In the genomic region with DNA sequence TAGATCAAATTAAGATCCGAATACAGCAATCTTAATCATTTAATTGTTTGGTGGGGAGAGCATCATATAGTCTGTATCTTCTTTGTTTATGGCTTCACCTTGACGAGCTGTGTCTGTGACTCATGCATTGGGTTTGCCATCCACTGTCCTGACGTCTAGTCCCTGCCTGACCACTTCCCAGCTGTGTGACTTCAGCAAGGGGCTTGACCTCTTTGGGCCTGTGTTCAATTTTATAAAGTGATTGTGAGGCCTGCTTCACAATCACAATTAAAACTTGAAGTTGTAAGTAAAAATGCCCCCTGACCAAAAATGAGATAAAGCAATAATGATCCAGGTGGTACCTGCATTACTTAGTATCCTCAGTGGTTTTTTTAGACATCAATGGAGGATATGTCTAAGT, we compare ENCODE assay signal across 31 cellular contexts.
"Had no signal": no experiment of that assay in that cellular context is flagged by ENCODE, and none has a peak within 500 bp of the region (broad histone marks: within the 10 kb centered on the region; RNA-seq: fewer than 3 reads in every experiment).

No MANE protein-coding gene starts in this region.

- FAIRE-seq: astrocyte, TTC549 had no signal

- H3K27ac ChIP-seq: brain microvascular endothelial cell, coronary artery, dorsolateral prefrontal cortex, left lung, lower lobe of right lung, skin epidermis, upper lobe of left lung, VCaP had no signal

- H3K27me3 ChIP-seq: brain microvascular endothelial cell, heart left ventricle, left lung, upper lobe of left lung had no signal

- H3K4me3 ChIP-seq: coronary artery, dorsolateral prefrontal cortex, heart left ventricle, left lung, lower lobe of right lung, mucosa of descending colon, skin epidermis, upper lobe of left lung had no signal

- ATAC-seq: heart left ventricle; left lung; lower lobe of right lung; mucosa of descending colon; right cardiac atrium; stimulated activated naive CD8-positive, alpha-beta T cell treated with anti-CD3 and anti-CD28 coated beads, Interleukin-15, Interleukin-2, amounts not matched to agents 100 U/mL and 50 U/mL, for 24 hours had no signal

- H3K36me3 ChIP-seq: brain microvascular endothelial cell, heart left ventricle, left lung, lower lobe of right lung, upper lobe of left lung had no signal

- H3K9me3 ChIP-seq: heart left ventricle, left lung, lower lobe of right lung, mucosa of descending colon, upper lobe of left lung had no signal

- H3K27me3 Mint-ChIP-seq: activated CD4-positive, alpha-beta memory T cell treated with anti-CD3 and anti-CD28 coated beads for 36 hours; activated naive CD4-positive, alpha-beta T cell treated with anti-CD3 and anti-CD28 coated beads, Interleukin-2, amount 10 ng/mL, durations not matched to agents 7 days and 5 days; activated naive CD8-positive, alpha-beta T cell treated with anti-CD3 and anti-CD28 coated beads, Interleukin-2, amount 10 ng/mL, durations not matched to agents 7 days and 5 days had no signal

- H3K9me3 Mint-ChIP-seq: activated CD4-positive, alpha-beta memory T cell treated with anti-CD3 and anti-CD28 coated beads for 36 hours; activated naive CD4-positive, alpha-beta T cell treated with anti-CD3 and anti-CD28 coated beads, Interleukin-2, amount 10 ng/mL, durations not matched to agents 7 days and 5 days; T-helper 1 cell treated with Interleukin-12 subunit alpha and Interleukin-12 subunit beta and Interleukin-4 antibody, amounts not matched to agents 30 μg/mL and 1 μg/mL, for 36 hours had no signal

- H3K4me1 ChIP-seq: left lung, lower lobe of right lung, upper lobe of left lung had no signal

- H3K4me3 Mint-ChIP-seq: activated CD4-positive, alpha-beta memory T cell treated with anti-CD3 and anti-CD28 coated beads for 36 hours; activated naive CD4-positive, alpha-beta T cell treated with anti-CD3 and anti-CD28 coated beads, Interleukin-2, amount 10 ng/mL, durations not matched to agents 7 days and 5 days; activated naive CD8-positive, alpha-beta T cell treated with anti-CD3 and anti-CD28 coated beads, Interleukin-2, amount 10 ng/mL, durations not matched to agents 7 days and 5 days; neural crest cell; T-helper 1 cell treated with Interleukin-12 subunit alpha and Interleukin-12 subunit beta and Interleukin-4 antibody, amounts not matched to agents 30 μg/mL and 1 μg/mL, for 36 hours had no signal

- H3K27ac Mint-ChIP-seq: activated CD4-positive, alpha-beta memory T cell treated with anti-CD3 and anti-CD28 coated beads for 36 hours; activated naive CD4-positive, alpha-beta T cell treated with anti-CD3 and anti-CD28 coated beads, Interleukin-2, amount 10 ng/mL, durations not matched to agents 7 days and 5 days; activated naive CD8-positive, alpha-beta T cell treated with anti-CD3 and anti-CD28 coated beads, Interleukin-2, amount 10 ng/mL, durations not matched to agents 7 days and 5 days; T-helper 1 cell treated with Interleukin-12 subunit alpha and Interleukin-12 subunit beta and Interleukin-4 antibody, amounts not matched to agents 30 μg/mL and 1 μg/mL, for 36 hours had no signal

- H3K36me3 Mint-ChIP-seq: activated naive CD4-positive, alpha-beta T cell treated with anti-CD3 and anti-CD28 coated beads, Interleukin-2, amount 10 ng/mL, durations not matched to agents 7 days and 5 days had no signal

- DNase-seq: activated CD4-positive, alpha-beta memory T cell treated with anti-CD3 and anti-CD28 coated beads for 36 hours; activated CD4-positive, alpha-beta T cell treated with anti-CD3 and anti-CD28 coated beads for 48 hours; activated CD8-positive, alpha-beta memory T cell treated with anti-CD3 and anti-CD28 coated beads, Interleukin-2, amount 50 U/mL, for 4 hours; activated gamma-delta T cell; activated naive CD4-positive, alpha-beta T cell treated with anti-CD3 and anti-CD28 coated beads, Interleukin-2, amount 10 ng/mL, durations not matched to agents 7 days and 5 days; activated naive CD8-positive, alpha-beta T cell treated with anti-CD3 and anti-CD28 coated beads, Interleukin-2, amount 10 ng/mL, durations not matched to agents 7 days and 5 days; activated T-cell treated with anti-CD3 and anti-CD28 coated beads, Interleukin-2, amount 50 U/mL, for 1 hour; brain microvascular endothelial cell; dorsolateral prefrontal cortex; effector memory CD4-positive, alpha-beta T cell; heart left ventricle; kidney glomerular epithelial cell; left lung; lower lobe of right lung; mesendoderm; mucosa of descending colon; right cardiac atrium; stimulated activated CD4-positive, alpha-beta T cell treated with anti-CD3 and anti-CD28 coated beads, Interleukin-12 subunit alpha, Interleukin-12 subunit beta, amount 100 ng/mL, for 4 hours; stimulated activated CD4-positive, alpha-beta T cell treated with anti-CD3 and anti-CD28 coated beads, Interleukin-4, amount 100 ng/mL, for 1 hour; stimulated activated naive CD8-positive, alpha-beta T cell treated with anti-CD3 and anti-CD28 coated beads, Interleukin-15, Interleukin-2, amounts not matched to agents 100 U/mL and 50 U/mL, for 24 hours; substantia nigra; SW 1271; T-helper 9 cell; upper lobe of left lung had no signal
